7 cellular contexts compared by ENCODE assay signal in the genomic region with DNA sequence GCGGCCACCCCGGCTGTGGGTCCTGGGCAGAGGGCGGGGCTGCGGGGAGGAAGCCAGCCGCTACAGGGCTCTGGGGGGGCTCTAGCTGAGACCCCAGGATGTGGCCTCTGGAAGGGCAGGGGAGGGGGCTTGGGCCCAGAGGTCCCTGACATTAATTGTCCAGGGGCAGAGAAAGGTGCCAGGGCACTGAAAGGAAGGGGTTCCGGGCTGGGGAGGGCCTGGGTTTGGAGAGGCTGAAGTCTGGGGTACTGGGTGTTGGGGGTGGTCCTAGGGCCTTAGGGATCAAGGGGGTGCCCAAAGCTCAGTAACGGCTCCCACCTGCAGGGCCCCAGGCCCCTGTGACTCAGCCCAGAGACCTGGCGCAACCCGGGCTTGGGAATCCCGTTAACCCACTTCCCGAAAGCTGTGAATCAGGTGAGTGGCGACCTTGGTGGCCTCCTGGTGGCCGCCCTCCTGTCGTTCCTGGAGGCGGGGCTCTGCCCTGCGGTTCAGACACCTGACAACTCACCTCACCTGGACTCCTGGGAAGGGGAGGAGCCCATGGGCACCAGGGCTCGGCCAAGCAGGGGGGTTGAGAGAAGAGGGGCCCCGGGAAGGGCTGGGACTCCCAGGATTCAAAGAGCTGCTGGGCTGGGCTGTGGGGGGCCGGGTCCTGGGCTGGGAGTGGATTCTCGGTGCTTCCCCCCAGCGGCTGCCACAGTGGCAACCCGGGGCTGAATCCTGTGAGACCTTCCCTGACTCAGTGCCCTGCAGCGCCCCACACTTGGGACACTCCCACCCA. TPM values are rescaled to one million over a fixed set of nuclear protein-coding genes. Genes with fewer than 3 reads are reported as not detected.
DNase-seq lines count a peak whose midpoint lies in the region; TF ChIP-seq lines count a peak whose summit lies in the region.
"Had no signal": no experiment of that assay in that cellular context is flagged by ENCODE, and none has a peak within 500 bp of the region (broad histone marks: within the 10 kb centered on the region; RNA-seq: fewer than 3 reads in every experiment).

No MANE protein-coding gene starts in this region.

- no peak overlapping the region for H3K27ac Mint-ChIP-seq in activated CD4-positive, alpha-beta T cell treated with anti-CD3 and anti-CD28 coated beads, Interleukin-2, amount 10 ng/mL, durations not matched to agents 7 days and 5 days

- H3K36me3 Mint-ChIP-seq in activated CD4-positive, alpha-beta T cell treated with anti-CD3 and anti-CD28 coated beads, Interleukin-2, amount 10 ng/mL, durations not matched to agents 7 days and 5 days (ENCODE audit: low read depth), result peaks cover 7% of the 10 kb centered on the region

- TF ChIP-seq CTCF in HEK293 (tag by site-specific recombination; IDR thresholded peaks at IDR 0.05) (no peak), GM10248 (IDR thresholded peaks at IDR 0.05; ENCODE audit: control extremely low read depth, extremely low read depth, low read depth, missing control alignments) (no peak)

- no peaks in the 10 kb centered on the region for H3K36me3 ChIP-seq in HEK293 (ENCODE audit: control insufficient read depth in 2 of 2, insufficient read depth in 1 of 2, low read length in 2 of 2)
- H3K36me3 ChIP-seq in mucosa of stomach (ENCODE audit: control insufficient read depth, insufficient read depth, low read length), result no peaks in the 10 kb centered on the region

- H3K4me1 ChIP-seq in HEK293 (ENCODE audit: control insufficient read depth, insufficient read depth, low read length) (no peaks in the 10 kb centered on the region), mucosa of stomach (ENCODE audit: control insufficient read depth, insufficient read depth, low read length) (peaks cover 30% of the 10 kb centered on the region)

- peak; percentile 95 for DNase-seq in SW480 (ENCODE audit: low spot score)
- no peak for DNase-seq in SKM-1 treated with dmso at 0.1 percent for 144 hours (lab: John Stamatoyannopoulos, UW; ENCODE audit: unreplicated experiment)
- DNase-seq in GM10248 (ENCODE audit: extremely low spot score), result no peak
- DNase-seq in activated CD4-positive, alpha-beta T cell treated with anti-CD3 and anti-CD28 coated beads, Interleukin-2, amount 10 ng/mL, durations not matched to agents 7 days and 5 days, result no peak
- DNase-seq: KBM-7 had no signal

- peaks cover 11% of the 10 kb centered on the region for H3K27me3 ChIP-seq in mucosa of stomach (ENCODE audit: control insufficient read depth, insufficient read depth, low read length)

- no peak overlapping the region for H3K4me3 Mint-ChIP-seq in activated CD4-positive, alpha-beta T cell treated with anti-CD3 and anti-CD28 coated beads, Interleukin-2, amount 10 ng/mL, durations not matched to agents 7 days and 5 days

- POLR2A ChIA-PET in HEK293 (lab: Yijun Ruan, JAX), result no interaction called here
- POLR2A ChIA-PET in GM10248 (lab: Yijun Ruan, JAX), result no interaction called here
- POLR2A ChIA-PET in activated CD4-positive, alpha-beta T cell treated with anti-CD3 and anti-CD28 coated beads, Interleukin-2, amount 10 ng/mL, durations not matched to agents 7 days and 5 days (lab: Charles Lee), result no interaction called here

- H3K27ac ChIP-seq in HEK293 (ENCODE audit: extremely low read depth, low read depth, low read length), result no peak overlapping the region

- peaks cover 17% of the 10 kb centered on the region for H3K9me3 Mint-ChIP-seq in activated CD4-positive, alpha-beta T cell treated with anti-CD3 and anti-CD28 coated beads, Interleukin-2, amount 10 ng/mL, durations not matched to agents 7 days and 5 days

- CTCF ChIA-PET in HEK293 (lab: Yijun Ruan, JAX) (interaction anchor here (0.8 to 0.9 kb wide), 3 partner anchors 16 to 84 kb away, joined by 3 to 4 read pairs (median 3); no protein-coding TSS in a partner anchor), GM10248 (lab: Yijun Ruan, JAX) (interaction anchor here (1.2 kb wide), 1 partner anchor 10 kb away, joined by 3 read pairs; no protein-coding TSS in a partner anchor)
- CTCF ChIA-PET in activated CD4-positive, alpha-beta T cell treated with anti-CD3 and anti-CD28 coated beads, Interleukin-2, amount 10 ng/mL, durations not matched to agents 7 days and 5 days (lab: Charles Lee), result no interaction called here

- H3K4me1 Mint-ChIP-seq in activated CD4-positive, alpha-beta T cell treated with anti-CD3 and anti-CD28 coated beads, Interleukin-2, amount 10 ng/mL, durations not matched to agents 7 days and 5 days, result peaks cover 10% of the 10 kb centered on the region

- H3K9me3 ChIP-seq in HEK293 (ENCODE audit: control insufficient read depth, insufficient read depth, low read depth, low read length) (no peaks in the 10 kb centered on the region), mucosa of stomach (ENCODE audit: control insufficient read depth, low read length) (peaks cover 5% of the 10 kb centered on the region)

- peaks cover 12% of the 10 kb centered on the region for H3K27me3 Mint-ChIP-seq in activated CD4-positive, alpha-beta T cell treated with anti-CD3 and anti-CD28 coated beads, Interleukin-2, amount 10 ng/mL, durations not matched to agents 7 days and 5 days

- peak overlapping the region; percentile 72 for H3K9ac ChIP-seq in mucosa of stomach (ENCODE audit: low read length)

- H3K4me3 ChIP-seq in HEK293 (ENCODE audit: low read depth, low read length), result no peak overlapping the region
- peak overlapping the region; percentile 46 for H3K4me3 ChIP-seq in mucosa of stomach (ENCODE audit: low read length)

TF ChIP-seq in HEK293, 187 proteins besides CTCF, POLR2A, EP300 and RAD21:
- TF ChIP-seq ZNF211 (tag by site-specific recombination; IDR thresholded peaks at IDR 0.05; ENCODE audit: low read depth), result no peak
- TF ChIP-seq ZBTB20 (tag by site-specific recombination; IDR thresholded peaks at IDR 0.05), result peak; percentile 84
- TF ChIP-seq SP7 (tag by site-specific recombination; IDR thresholded peaks at IDR 0.05), result no peak
- TF ChIP-seq ZBTB8A (tag by site-specific recombination; IDR thresholded peaks at IDR 0.05), result 0 out of 2 replicates have a peak, but pooled peaks have one; percentile 13
- TF ChIP-seq GLIS1 (tag by site-specific recombination; IDR thresholded peaks at IDR 0.05), result peak; percentile 71
- peak; percentile 13; the same call in 1 of the 2 replicates for TF ChIP-seq GLIS2 (tag by site-specific recombination; IDR thresholded peaks at IDR 0.05)
- TF ChIP-seq, protein P1, sequence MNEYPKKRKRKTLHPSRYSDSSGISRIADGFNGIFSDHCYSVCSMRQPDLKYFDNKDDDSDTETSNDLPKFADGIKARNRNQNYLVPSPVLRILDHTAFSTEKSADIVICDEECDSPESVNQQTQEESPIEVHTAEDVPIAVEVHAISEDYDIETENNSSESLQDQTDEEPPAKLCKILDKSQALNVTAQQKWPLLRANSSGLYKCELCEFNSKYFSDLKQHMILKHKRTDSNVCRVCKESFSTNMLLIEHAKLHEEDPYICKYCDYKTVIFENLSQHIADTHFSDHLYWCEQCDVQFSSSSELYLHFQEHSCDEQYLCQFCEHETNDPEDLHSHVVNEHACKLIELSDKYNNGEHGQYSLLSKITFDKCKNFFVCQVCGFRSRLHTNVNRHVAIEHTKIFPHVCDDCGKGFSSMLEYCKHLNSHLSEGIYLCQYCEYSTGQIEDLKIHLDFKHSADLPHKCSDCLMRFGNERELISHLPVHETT (tag by site-specific recombination; IDR thresholded peaks at IDR 0.05), result no peak
- TF ChIP-seq ZIC2 (tag by site-specific recombination; IDR thresholded peaks at IDR 0.05), result peak; percentile 20

RNA-seq across cellular contexts. Expression of a gene that starts 0.5 kb away (rescaled TPM):
- total RNA-seq in activated CD4-positive, alpha-beta T cell treated with anti-CD3 and anti-CD28 coated beads, Interleukin-2, amount 10 ng/mL, durations not matched to agents 7 days and 5 days, result not detected

RNA-seq across cellular contexts. Expression of a gene that starts 24.6 kb away (rescaled TPM):
- 10 to 100 TPM; 16.8 to 21.0 TPM for total RNA-seq in activated CD4-positive, alpha-beta T cell treated with anti-CD3 and anti-CD28 coated beads, Interleukin-2, amount 10 ng/mL, durations not matched to agents 7 days and 5 days

RNA-seq across cellular contexts. Expression of a gene that starts 28.3 kb away (rescaled TPM):
- 1 to 10 TPM; 2.3 to 3.1 TPM for total RNA-seq in activated CD4-positive, alpha-beta T cell treated with anti-CD3 and anti-CD28 coated beads, Interleukin-2, amount 10 ng/mL, durations not matched to agents 7 days and 5 days

RNA-seq across cellular contexts. Expression of a gene that starts 41.4 kb away (rescaled TPM):
- under 1 TPM; 0.27 to 0.67 TPM for total RNA-seq in activated CD4-positive, alpha-beta T cell treated with anti-CD3 and anti-CD28 coated beads, Interleukin-2, amount 10 ng/mL, durations not matched to agents 7 days and 5 days

RNA-seq across cellular contexts. Expression of a gene that starts 53.3 kb away (rescaled TPM):
- total RNA-seq in activated CD4-positive, alpha-beta T cell treated with anti-CD3 and anti-CD28 coated beads, Interleukin-2, amount 10 ng/mL, durations not matched to agents 7 days and 5 days, result 10 to 100 TPM; 46.8 to 52.7 TPM
